In genomic region chr17:57295526-57296023, GRCh38 we compare ENCODE assay signal across 12 cellular contexts. TPM values are rescaled to one million over a fixed set of nuclear protein-coding genes. Genes with fewer than 3 reads are reported as not detected.
DNase-seq lines count a peak whose midpoint lies in the region; ATAC-seq, FAIRE-seq and TF ChIP-seq lines count a peak whose summit lies in the region.
"Had no signal": no experiment of that assay in that cellular context is flagged by ENCODE, and none has a peak within 500 bp of the region (broad histone marks: within the 10 kb centered on the region; RNA-seq: fewer than 3 reads in every experiment).

No MANE protein-coding gene starts in this region.

- DNase-seq in DMS53 (lab: John Stamatoyannopoulos, UW) (peak; percentile 54), DMS53 treated with DMSO at 0.1 percent for 48 hours (lab: John Stamatoyannopoulos, UW; ENCODE audit: unreplicated experiment) (no peak), NCI-H146 (lab: John Stamatoyannopoulos, UW) (peak; percentile 63), astrocyte (ENCODE audit: low read depth) (peak; percentile 76), neuronal stem cell (ENCODE audit: low spot score) (no peak), iPS-NIHi11 (ENCODE audit: low spot score) (no peak), spleen (no peak)
- DNase-seq: 8988T had no signal

- no peak overlapping the region for H3K18ac ChIP-seq in neuronal stem cell (ENCODE audit: low read length)

- ATAC-seq in HG02588 (IDR thresholded peaks at IDR 0.05; ENCODE audit: unreplicated experiment): no peak
- ATAC-seq: GM12878, Panc1 had no signal

- no peak for TF ChIP-seq POLR2A in spleen (IDR thresholded peaks at IDR 0.05)

- no peak overlapping the region for H2BK5ac ChIP-seq in neuronal stem cell (ENCODE audit: low read length)

- H3K4me2 ChIP-seq in astrocyte (ENCODE audit: low read length) (peak overlapping the region; percentile 80), neuronal stem cell (ENCODE audit: insufficient read depth, low read length, poor library complexity, severe bottlenecking) (no peak overlapping the region)

- no peaks in the 10 kb centered on the region for H3K27me3 Mint-ChIP-seq in astrocyte (ENCODE audit: low read depth, unreplicated experiment)

- peak overlapping the region; percentile 37 for H3K4me3 ChIP-seq in astrocyte (ENCODE audit: insufficient read depth, low read depth, low read length)
- no peak overlapping the region for H3K4me3 ChIP-seq in neuronal stem cell (ENCODE audit: low read length in 2 of 2)
- H3K4me3 ChIP-seq in spleen: no peak overlapping the region
- H3K4me3 ChIP-seq: GM12878 had no signal

- TF ChIP-seq CTCF in astrocyte (IDR thresholded peaks at IDR 0.05; ENCODE audit: insufficient read depth, low read depth, low read length): no peak
- no peak for TF ChIP-seq CTCF in spleen (IDR thresholded peaks at IDR 0.05 in 8 of 11, conservative IDR thresholded peaks at IDR 0.05 in 3 of 11)

- H3K4ac ChIP-seq in neuronal stem cell (ENCODE audit: low read length): no peak overlapping the region

- intact Hi-C loops in spleen (cut with DNase I; ENCODE audit: low total_unique reads): no loop called here

- H4K91ac ChIP-seq in neuronal stem cell (ENCODE audit: low read depth, low read length, poor library complexity): no peak overlapping the region

- H3K79me1 ChIP-seq in neuronal stem cell (ENCODE audit: low read depth, low read length): peaks cover 5% of the 10 kb centered on the region

- peak overlapping the region; percentile 71 for H3K4me3 Mint-ChIP-seq in astrocyte (ENCODE audit: unreplicated experiment)

- H3K9me3 ChIP-seq in astrocyte (ENCODE audit: insufficient read depth, low read depth, low read length): peaks cover 3% of the 10 kb centered on the region
- H3K9me3 ChIP-seq in neuronal stem cell (replicated peaks in 1 of 2; ENCODE audit: control insufficient read depth in 2 of 2, insufficient read depth in 1 of 2, low read depth in 1 of 2, low read length in 2 of 2): peaks cover 13 to 36% of the 10 kb centered on the region in 2 donors
- H3K9me3 ChIP-seq in spleen: peaks cover 0 to 11% (median 7%) of the 10 kb centered on the region in 8 donors

- H3K9ac ChIP-seq in astrocyte (ENCODE audit: low read length): peak overlapping the region; percentile 61
- no peak overlapping the region for H3K9ac ChIP-seq in neuronal stem cell (ENCODE audit: low read depth, low read length, poor library complexity)

- H2AFZ ChIP-seq in astrocyte (ENCODE audit: low read depth, low read length) (no peak overlapping the region), neuronal stem cell (ENCODE audit: low read length) (peak overlapping the region; percentile 5)

- H3K79me2 ChIP-seq in astrocyte (ENCODE audit: insufficient read depth, low read length): peaks cover 8% of the 10 kb centered on the region

- H3K36me3 Mint-ChIP-seq in astrocyte (ENCODE audit: low read depth, unreplicated experiment): peaks cover 31% of the 10 kb centered on the region

- H3K27me3 ChIP-seq in astrocyte (ENCODE audit: insufficient read depth, low read length) (no peaks in the 10 kb centered on the region), neuronal stem cell (ENCODE audit: control insufficient read depth in 3 of 3, insufficient read depth in 3 of 3, low read depth in 1 of 3, low read length in 3 of 3) (no peaks in the 10 kb centered on the region), spleen (replicated peaks in 1 of 7) (no peaks in the 10 kb centered on the region)

- H3K27ac ChIP-seq in astrocyte (ENCODE audit: low read depth, low read length) (peak overlapping the region; percentile 81), neuronal stem cell (replicated peaks; ENCODE audit: low read length) (peak overlapping the region; percentile 44), spleen (no peak overlapping the region)

- H3K9me3 Mint-ChIP-seq in astrocyte (ENCODE audit: unreplicated experiment): peaks cover 21% of the 10 kb centered on the region

- H4K20me1 ChIP-seq in astrocyte (ENCODE audit: insufficient read depth, low read length): peaks cover 2% of the 10 kb centered on the region

- H3K27ac Mint-ChIP-seq in astrocyte (ENCODE audit: unreplicated experiment): peak overlapping the region; percentile 93

- no peak for FAIRE-seq in astrocyte (lab: Jason Lieb, UNC)
- FAIRE-seq: GM12878, H1 had no signal

- peaks cover 5% of the 10 kb centered on the region for H3K36me3 ChIP-seq in astrocyte (ENCODE audit: insufficient read depth, low read length)
- H3K36me3 ChIP-seq in neuronal stem cell (replicated peaks in 1 of 2; ENCODE audit: control insufficient read depth in 2 of 2, insufficient read depth in 2 of 2, low read length in 2 of 2): peaks cover 12 to 64% of the 10 kb centered on the region in 2 donors
- H3K36me3 ChIP-seq in spleen: peaks cover 0 to 66% (median 11%) of the 10 kb centered on the region in 6 donors

- H4K8ac ChIP-seq in neuronal stem cell (ENCODE audit: low read depth, low read length): no peak overlapping the region

- no peak overlapping the region for H2BK120ac ChIP-seq in neuronal stem cell (ENCODE audit: low read depth, low read length)

- H3K4me1 ChIP-seq in astrocyte (ENCODE audit: insufficient read depth, low read length) (peaks cover 37% of the 10 kb centered on the region), neuronal stem cell (ENCODE audit: control insufficient read depth in 2 of 2, insufficient read depth in 1 of 2, low read depth in 1 of 2, low read length in 2 of 2) (peaks cover 19 to 30% of the 10 kb centered on the region in 2 donors), spleen (peaks cover 0 to 21% (median 2%) of the 10 kb centered on the region in 6 donors)

- H3K4me1 Mint-ChIP-seq in astrocyte (ENCODE audit: low read depth, unreplicated experiment): peaks cover 28% of the 10 kb centered on the region

- H2AK5ac ChIP-seq in neuronal stem cell (ENCODE audit: low read depth, low read length): no peak overlapping the region

- no peak overlapping the region for H2BK12ac ChIP-seq in neuronal stem cell (ENCODE audit: low read length)

- WGBS in neuronal stem cell (ENCODE audit: extremely low coverage in 2 of 2, insufficient read length in 2 of 2, insufficient replicate concordance in 1 of 2), 2 donors: no CpG with 5 or more reads among the region's 5 CpGs
- WGBS in spleen, 5 donors: 44 to 65% (median 54%) methylated on average over 5 of the region's 5 CpGs

- no peak overlapping the region for H3K23ac ChIP-seq in neuronal stem cell (ENCODE audit: low read depth, low read length, poor library complexity)

- H3K14ac ChIP-seq in neuronal stem cell (ENCODE audit: low read length): no peak overlapping the region

- H2BK15ac ChIP-seq in neuronal stem cell (ENCODE audit: low read length): no peak overlapping the region

RNA-seq across cellular contexts. Expression of gene MSI2, which starts 39.3 kb away (rescaled TPM):
- total RNA-seq in astrocyte: 53.7 and 67.9 TPM in 2 replicates
- 56.3 TPM for polyA plus RNA-seq in neuronal stem cell (2013, experiment 1 of 2)
- polyA plus RNA-seq in neuronal stem cell (2013, experiment 2 of 2): 58.0 TPM
- total RNA-seq in spleen: 100 to 1,000 TPM in 2 of 7 donors, 10 to 100 TPM in 5; 47.0 to 131 (median 87.2) TPM
- polyA plus RNA-seq in spleen: 10 to 100 TPM in 2 of 3 donors, 1 to 10 TPM in 1; 9.8 to 18.0 (median 13.2) TPM

Comparison
In these comparisons a context has a peak if more than half of its experiments do, and no peak if none do; other contexts are left out.
1. DNase-seq: peak in DMS53 (single experiment), NCI-H146 (single experiment) and astrocyte (single experiment); none in DMS53 treated with DMSO at 0.1 percent for 48 hours (single experiment), neuronal stem cell (single experiment), iPS-NIHi11 (single experiment) and spleen (single experiment).
2. H3K27ac ChIP-seq: peak in astrocyte (single experiment) and neuronal stem cell (single experiment); none in spleen (0 of 8).